28 cellular contexts compared by ENCODE assay signal in genomic region chr16:9919460-9919859, GRCh38.
"Had no signal": no experiment of that assay in that cellular context is flagged by ENCODE, and none has a peak within 500 bp of the region (broad histone marks: within the 10 kb centered on the region; RNA-seq: fewer than 3 reads in every experiment).

No MANE protein-coding gene starts in this region.

- H3K27ac ChIP-seq: left lung, lower lobe of right lung, pancreas, prostate gland, sigmoid colon, spleen, suprapubic skin, thoracic aorta, tibial artery, upper lobe of right lung had no signal

- H3K36me3 Mint-ChIP-seq: immature natural killer cell; naive thymus-derived CD8-positive, alpha-beta T cell; stimulated activated effector memory CD8-positive, alpha-beta T cell treated with anti-CD3 and anti-CD28 coated beads, Interleukin-12 subunit alpha, Interleukin-12 subunit beta, amount 100 ng/mL, for 72 hours had no signal

- ATAC-seq: left colon; left lung; lower lobe of right lung; naive thymus-derived CD8-positive, alpha-beta T cell; pancreas; right cardiac atrium; stimulated activated effector memory CD8-positive, alpha-beta T cell treated with anti-CD3 and anti-CD28 coated beads, Interleukin-12 subunit alpha, Interleukin-12 subunit beta, amount 100 ng/mL, for 72 hours; upper lobe of right lung had no signal

- DNase-seq: hypothalamus; immature natural killer cell; kidney; left colon; left lung; lower lobe of right lung; mammary epithelial cell; mesenchymal stem cell; naive thymus-derived CD8-positive, alpha-beta T cell; nucleus accumbens; pancreas; posterior cingulate gyrus; retina; right cardiac atrium; sigmoid colon; small intestine; spleen; stimulated activated CD4-positive, alpha-beta T cell treated with anti-CD3 and anti-CD28 coated beads, Interleukin-4, amount 100 ng/mL, for 24 hours; stimulated activated naive CD4-positive, alpha-beta T cell; tibial artery; upper lobe of right lung had no signal

- H3K4me1 ChIP-seq: left lung, lower lobe of right lung, pancreas, prostate gland, sigmoid colon, spleen, suprapubic skin, upper lobe of right lung had no signal

- H3K4me3 Mint-ChIP-seq: immature natural killer cell; naive thymus-derived CD8-positive, alpha-beta T cell; nephron; neural crest cell; stimulated activated effector memory CD8-positive, alpha-beta T cell treated with anti-CD3 and anti-CD28 coated beads, Interleukin-12 subunit alpha, Interleukin-12 subunit beta, amount 100 ng/mL, for 72 hours; stimulated activated naive CD8-positive, alpha-beta T cell treated with anti-CD3 and anti-CD28 coated beads, Interleukin-15, Interleukin-2, amounts not matched to agents 100 ng/mL and 50 ng/mL, for 24 hours had no signal

- H3K4me1 Mint-ChIP-seq: immature natural killer cell; naive thymus-derived CD8-positive, alpha-beta T cell; neural crest cell; stimulated activated effector memory CD8-positive, alpha-beta T cell treated with anti-CD3 and anti-CD28 coated beads, Interleukin-12 subunit alpha, Interleukin-12 subunit beta, amount 100 ng/mL, for 72 hours had no signal

- H3K27me3 ChIP-seq: pancreas, sigmoid colon, spleen, suprapubic skin, tibial artery had no signal

- H3K9me3 ChIP-seq: left lung, lower lobe of right lung, pancreas, prostate gland, sigmoid colon, spleen, suprapubic skin, thoracic aorta, tibial artery, upper lobe of right lung had no signal

- H3K27ac Mint-ChIP-seq: immature natural killer cell; naive thymus-derived CD8-positive, alpha-beta T cell; nephron; stimulated activated effector memory CD8-positive, alpha-beta T cell treated with anti-CD3 and anti-CD28 coated beads, Interleukin-12 subunit alpha, Interleukin-12 subunit beta, amount 100 ng/mL, for 72 hours; stimulated activated naive CD8-positive, alpha-beta T cell treated with anti-CD3 and anti-CD28 coated beads, Interleukin-15, Interleukin-2, amounts not matched to agents 100 ng/mL and 50 ng/mL, for 24 hours had no signal

- H3K36me3 ChIP-seq: left lung, lower lobe of right lung, pancreas, prostate gland, sigmoid colon, spleen, suprapubic skin, thoracic aorta, tibial artery, upper lobe of right lung had no signal

- H3K27me3 Mint-ChIP-seq: naive thymus-derived CD8-positive, alpha-beta T cell; stimulated activated naive CD8-positive, alpha-beta T cell treated with anti-CD3 and anti-CD28 coated beads, Interleukin-15, Interleukin-2, amounts not matched to agents 100 ng/mL and 50 ng/mL, for 24 hours had no signal

- H3K9me3 Mint-ChIP-seq: nephron; neural crest cell; stimulated activated naive CD8-positive, alpha-beta T cell treated with anti-CD3 and anti-CD28 coated beads, Interleukin-15, Interleukin-2, amounts not matched to agents 100 ng/mL and 50 ng/mL, for 24 hours had no signal

- H3K4me3 ChIP-seq: left lung, lower lobe of right lung, pancreas, prostate gland, sigmoid colon, spleen, suprapubic skin, thoracic aorta, tibial artery, upper lobe of right lung had no signal
